ENCODE assay signal across 8 cellular contexts in the genomic region with DNA sequence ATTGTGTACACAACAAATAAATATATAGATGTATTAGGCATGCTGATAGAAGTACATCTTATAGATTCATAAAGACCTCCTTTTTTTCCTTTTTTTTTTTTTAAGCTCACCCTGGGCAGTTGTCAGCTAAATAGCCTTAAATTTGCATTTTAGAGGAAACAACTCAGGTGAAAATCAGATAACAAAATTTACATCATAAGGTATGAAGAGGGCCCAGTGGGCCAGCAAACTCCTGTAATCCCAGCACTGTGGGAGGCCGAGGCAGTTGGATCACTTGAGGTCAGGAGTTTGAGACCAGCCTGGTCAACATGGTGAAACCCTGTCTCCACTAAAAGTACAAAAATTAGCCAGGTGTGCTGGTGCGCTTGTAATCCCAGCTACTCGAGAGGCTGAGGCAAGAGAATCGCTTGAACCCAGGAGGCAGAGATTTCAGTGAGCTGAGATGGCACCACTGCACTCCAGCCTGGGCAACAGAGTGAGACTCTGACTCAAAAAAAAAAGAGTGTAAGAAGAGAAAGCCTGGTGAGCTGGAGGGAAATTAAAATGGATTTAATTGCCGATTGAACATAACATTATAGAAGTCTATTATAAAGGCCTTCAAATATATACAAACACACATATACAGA.
A peak's percentile ranks its signal among the peaks of the same experiment; 100 is the strongest.
DNase-seq lines count a peak whose midpoint lies in the region; ATAC-seq, FAIRE-seq and TF ChIP-seq lines count a peak whose summit lies in the region.
"Not testable (repeated sequence)": the region's sequence is repeated elsewhere in the genome, so short reads cannot be mapped to it uniquely, and the experiment has no call there.

No MANE protein-coding gene starts in this region.

- not testable (repeated sequence) for H2AK5ac ChIP-seq in mesendoderm (ENCODE audit: low read length)

- not testable (repeated sequence) for H3K27me3 ChIP-seq in Loucy (ENCODE audit: insufficient read depth, low read length, poor library complexity, severe bottlenecking); foreskin keratinocyte; mesendoderm (ENCODE audit: insufficient read depth, low read length, poor library complexity)

- H2BK120ac ChIP-seq in mesendoderm (ENCODE audit: low read depth, low read length), result peak overlapping the region; percentile 99

- H3K4me3 ChIP-seq in Loucy (ENCODE audit: low read length, poor library complexity, severe bottlenecking); mesendoderm (ENCODE audit: low read length): not testable (repeated sequence)

- FAIRE-seq in GM12892 (lab: Jason Lieb, UNC), result peak; percentile 9

- not testable (repeated sequence) for H4K8ac ChIP-seq in mesendoderm (ENCODE audit: low read depth, low read length)

- H4K20me1 ChIP-seq in Loucy (ENCODE audit: insufficient read depth, low read length, poor library complexity, severe bottlenecking), result not testable (repeated sequence)

- H3K79me1 ChIP-seq in mesendoderm (ENCODE audit: low read length), result not testable (repeated sequence)

- H2BK15ac ChIP-seq in mesendoderm (replicated peaks; ENCODE audit: low read depth), result not testable (repeated sequence)

- no CpG with 5 or more reads among the region's 5 CpGs for WGBS in mesendoderm (ENCODE audit: extremely low coverage, insufficient coverage, low lambda C conversion rate)

- not testable (repeated sequence) for H3K9ac ChIP-seq in Loucy (ENCODE audit: low read depth, low read length, poor library complexity, severe bottlenecking); mesendoderm (ENCODE audit: low read length)

- H3K36me3 ChIP-seq in Loucy (ENCODE audit: insufficient read depth, low read length); mesendoderm (ENCODE audit: control insufficient read depth, insufficient read depth, low read length): not testable (repeated sequence)

- not testable (repeated sequence) for H3K4me2 ChIP-seq in Loucy (ENCODE audit: low read depth, low read length, poor library complexity, severe bottlenecking); mesendoderm (ENCODE audit: low read length)

- H3K79me2 ChIP-seq in Loucy (ENCODE audit: insufficient read depth, low read length); mesendoderm (ENCODE audit: control insufficient read depth, insufficient read depth, low read length): not testable (repeated sequence)

- H3K18ac ChIP-seq in mesendoderm (ENCODE audit: low read length), result peak overlapping the region; percentile 98

- peak overlapping the region; percentile 55; the same call in 1 of the 2 replicates for H2AFZ ChIP-seq in Loucy (ENCODE audit: low read length)

- peaks cover 29% of the 10 kb centered on the region for H3K4me1 Mint-ChIP-seq in activated B cell treated with CpG ODN at 0.5 μM for 24 hours
- H3K4me1 Mint-ChIP-seq in activated naive CD8-positive, alpha-beta T cell treated with anti-CD3 and anti-CD28 coated beads, Interleukin-2, amount 50 U/mL, for 24 hours, result peaks cover 32% of the 10 kb centered on the region
- H3K4me1 Mint-ChIP-seq in dendritic cell treated with granulocyte-macrophage colony-stimulating factor and Interleukin-4, amounts not matched to agents 40 ng/mL and 50 ng/mL, for 4 days (ENCODE audit: low read depth), result peaks cover 11% of the 10 kb centered on the region
- peaks cover 31% of the 10 kb centered on the region for H3K4me1 Mint-ChIP-seq in stimulated activated naive CD8-positive, alpha-beta T cell treated with anti-CD3 and anti-CD28 coated beads, Interleukin-15, Interleukin-2, amounts not matched to agents 100 ng/mL and 50 ng/mL, for 24 hours (ENCODE audit: low read depth)

- not testable (repeated sequence) for ATAC-seq in activated B cell treated with CpG ODN at 0.5 μM for 24 hours (ENCODE audit: low read depth); activated naive CD8-positive, alpha-beta T cell treated with anti-CD3 and anti-CD28 coated beads, Interleukin-2, amount 50 U/mL, for 24 hours; foreskin keratinocyte

- peak overlapping the region; percentile 21 for H3K27ac ChIP-seq in foreskin keratinocyte
- H3K27ac ChIP-seq in mesendoderm (ENCODE audit: low read depth, low read length), result peak overlapping the region; percentile 28

- H2BK5ac ChIP-seq in mesendoderm (ENCODE audit: low read length), result not testable (repeated sequence)

- not testable (repeated sequence) for H3K36me3 Mint-ChIP-seq in activated B cell treated with CpG ODN at 0.5 μM for 24 hours (ENCODE audit: low read depth); activated naive CD8-positive, alpha-beta T cell treated with anti-CD3 and anti-CD28 coated beads, Interleukin-2, amount 50 U/mL, for 24 hours (ENCODE audit: low read depth); dendritic cell treated with granulocyte-macrophage colony-stimulating factor and Interleukin-4, amounts not matched to agents 40 ng/mL and 50 ng/mL, for 4 days (ENCODE audit: low read depth); stimulated activated naive CD8-positive, alpha-beta T cell treated with anti-CD3 and anti-CD28 coated beads, Interleukin-15, Interleukin-2, amounts not matched to agents 100 ng/mL and 50 ng/mL, for 24 hours (ENCODE audit: low read depth)

- not testable (repeated sequence) for H3K56ac ChIP-seq in mesendoderm (ENCODE audit: low read length)

- H3K27me3 Mint-ChIP-seq in activated B cell treated with CpG ODN at 0.5 μM for 24 hours; activated naive CD8-positive, alpha-beta T cell treated with anti-CD3 and anti-CD28 coated beads, Interleukin-2, amount 50 U/mL, for 24 hours; dendritic cell treated with granulocyte-macrophage colony-stimulating factor and Interleukin-4, amounts not matched to agents 40 ng/mL and 50 ng/mL, for 4 days; stimulated activated naive CD8-positive, alpha-beta T cell treated with anti-CD3 and anti-CD28 coated beads, Interleukin-15, Interleukin-2, amounts not matched to agents 100 ng/mL and 50 ng/mL, for 24 hours: not testable (repeated sequence)

- not testable (repeated sequence) for TF ChIP-seq POLR2A in GM12892 (IDR thresholded peaks at IDR 0.05; ENCODE audit: low read depth, low read length)

- H3K4me3 Mint-ChIP-seq in activated B cell treated with CpG ODN at 0.5 μM for 24 hours; activated naive CD8-positive, alpha-beta T cell treated with anti-CD3 and anti-CD28 coated beads, Interleukin-2, amount 50 U/mL, for 24 hours; dendritic cell treated with granulocyte-macrophage colony-stimulating factor and Interleukin-4, amounts not matched to agents 40 ng/mL and 50 ng/mL, for 4 days; stimulated activated naive CD8-positive, alpha-beta T cell treated with anti-CD3 and anti-CD28 coated beads, Interleukin-15, Interleukin-2, amounts not matched to agents 100 ng/mL and 50 ng/mL, for 24 hours: not testable (repeated sequence)

- peak overlapping the region; percentile 68 for H3K27ac Mint-ChIP-seq in activated B cell treated with CpG ODN at 0.5 μM for 24 hours
- peak overlapping the region; percentile 45 for H3K27ac Mint-ChIP-seq in activated naive CD8-positive, alpha-beta T cell treated with anti-CD3 and anti-CD28 coated beads, Interleukin-2, amount 50 U/mL, for 24 hours
- H3K27ac Mint-ChIP-seq in dendritic cell treated with granulocyte-macrophage colony-stimulating factor and Interleukin-4, amounts not matched to agents 40 ng/mL and 50 ng/mL, for 4 days, result peak overlapping the region; percentile 13
- peak overlapping the region; percentile 72 for H3K27ac Mint-ChIP-seq in stimulated activated naive CD8-positive, alpha-beta T cell treated with anti-CD3 and anti-CD28 coated beads, Interleukin-15, Interleukin-2, amounts not matched to agents 100 ng/mL and 50 ng/mL, for 24 hours

- not testable (repeated sequence) for H3K4ac ChIP-seq in mesendoderm (ENCODE audit: low read depth, low read length)

- not testable (repeated sequence) for H4K5ac ChIP-seq in mesendoderm (ENCODE audit: low read length)

- not testable (repeated sequence) for H3K9me3 ChIP-seq in Loucy (ENCODE audit: insufficient read depth, low read depth, low read length)

- H3K4me1 ChIP-seq in Loucy (ENCODE audit: insufficient read depth, low read length, poor library complexity, severe bottlenecking); foreskin keratinocyte; mesendoderm (ENCODE audit: control insufficient read depth, low read depth, low read length): not testable (repeated sequence)

- CTCF ChIA-PET in activated B cell treated with CpG ODN at 0.5 μM for 24 hours (lab: Charles Lee), result interaction anchor here (1.6 to 1.8 kb wide), 2 partner anchors 33 to 50 kb away, joined by 3 to 4 read pairs; no protein-coding TSS in a partner anchor

- DNase-seq in GM12892 (ENCODE audit: insufficient read length); activated B cell treated with CpG ODN at 0.5 μM for 24 hours; activated naive CD8-positive, alpha-beta T cell treated with anti-CD3 and anti-CD28 coated beads, Interleukin-2, amount 50 U/mL, for 24 hours; foreskin keratinocyte: not testable (repeated sequence)
- peak; percentile 79 for DNase-seq in mesendoderm

- not testable (repeated sequence) for TF ChIP-seq CTCF in Loucy (conservative IDR thresholded peaks at IDR 0.05; ENCODE audit: low read length); activated B cell treated with CpG ODN at 0.5 μM for 24 hours (IDR thresholded peaks at IDR 0.05); foreskin keratinocyte (conservative IDR thresholded peaks at IDR 0.05)

- H3F3A ChIP-seq in Loucy (ENCODE audit: low read depth), result not testable (repeated sequence)

- H3K9me3 Mint-ChIP-seq in activated B cell treated with CpG ODN at 0.5 μM for 24 hours; activated naive CD8-positive, alpha-beta T cell treated with anti-CD3 and anti-CD28 coated beads, Interleukin-2, amount 50 U/mL, for 24 hours; dendritic cell treated with granulocyte-macrophage colony-stimulating factor and Interleukin-4, amounts not matched to agents 40 ng/mL and 50 ng/mL, for 4 days; stimulated activated naive CD8-positive, alpha-beta T cell treated with anti-CD3 and anti-CD28 coated beads, Interleukin-15, Interleukin-2, amounts not matched to agents 100 ng/mL and 50 ng/mL, for 24 hours: not testable (repeated sequence)

- intact Hi-C loops in activated B cell treated with CpG ODN at 0.5 μM for 24 hours (cut with micrococcal nuclease), result loop anchor here (2.0 to 10.0 kb wide), 3 partner anchors 14 to 50 kb away; no protein-coding TSS in a partner anchor
- intact Hi-C loops in dendritic cell treated with granulocyte-macrophage colony-stimulating factor and Interleukin-4, amounts not matched to agents 40 ng/mL and 50 ng/mL, for 4 days (cut with micrococcal nuclease), result not testable (repeated sequence)

- H3K23ac ChIP-seq in mesendoderm (ENCODE audit: low read length), result not testable (repeated sequence)

- not testable (repeated sequence) for H3K9me2 ChIP-seq in Loucy (replicated peaks; ENCODE audit: low read depth, low read length)

- POLR2A ChIA-PET in activated B cell treated with CpG ODN at 0.5 μM for 24 hours (lab: Charles Lee), result interaction anchor here (0.9 to 1.5 kb wide), 3 partner anchors 9 to 13 kb away, joined by 3 to 4 read pairs (median 3); no protein-coding TSS in a partner anchor

Comparison
In these comparisons a context has a peak if more than half of its experiments do, and no peak if none do; other contexts are left out.
1. H3K27ac Mint-ChIP-seq: peak in every context shown above with its lines; median percentile 72 in stimulated activated naive CD8-positive, alpha-beta T cell treated with anti-CD3 and anti-CD28 coated beads, Interleukin-15, Interleukin-2, amounts not matched to agents 100 ng/mL and 50 ng/mL, for 24 hours; 68 in activated B cell treated with CpG ODN at 0.5 μM for 24 hours; 45 in activated naive CD8-positive, alpha-beta T cell treated with anti-CD3 and anti-CD28 coated beads, Interleukin-2, amount 50 U/mL, for 24 hours; 13 in dendritic cell treated with granulocyte-macrophage colony-stimulating factor and Interleukin-4, amounts not matched to agents 40 ng/mL and 50 ng/mL, for 4 days.